ENCODE assay signal across 32 cellular contexts in genomic region chr3:140355481-140355880, GRCh38.
"Had no signal": no experiment of that assay in that cellular context is flagged by ENCODE, and none has a peak within 500 bp of the region (broad histone marks: within the 10 kb centered on the region; RNA-seq: fewer than 3 reads in every experiment).

No MANE protein-coding gene starts in this region.

- H3K9ac ChIP-seq: neural progenitor cell had no signal

- H2AFZ ChIP-seq: neural progenitor cell had no signal

- H3K36me3 ChIP-seq: neural progenitor cell, neutrophil, pancreas, prostate gland, right lobe of liver, sigmoid colon, spleen, suprapubic skin, tibial artery, transverse colon, upper lobe of right lung, uterus had no signal

- H3K27ac ChIP-seq: neural progenitor cell, neutrophil, pancreas, prostate gland, right lobe of liver, sigmoid colon, skin epidermis, spleen, suprapubic skin, testis, tibial artery, transverse colon, upper lobe of right lung, uterus had no signal

- H3K27me3 ChIP-seq: neural progenitor cell, neutrophil, pancreas, right lobe of liver, sigmoid colon, suprapubic skin, testis, tibial artery, transverse colon, upper lobe of right lung, uterus had no signal

- H3K9me3 ChIP-seq: neutrophil, pancreas, prostate gland, right lobe of liver, sigmoid colon, spleen, suprapubic skin, testis, tibial artery, transverse colon, upper lobe of right lung, uterus had no signal

- DNase-seq: naive B cell; naive thymus-derived CD8-positive, alpha-beta T cell; nephron progenitor cell; nucleus accumbens; pancreas; retina; right cardiac atrium; right lobe of liver; sigmoid colon; spleen; stimulated activated CD4-positive, alpha-beta T cell treated with anti-CD3 and anti-CD28 coated beads, Interleukin-12 subunit alpha, Interleukin-12 subunit beta, amount 100 ng/mL, for 4 hours; stimulated activated CD4-positive, alpha-beta T cell treated with anti-CD3 and anti-CD28 coated beads, Interleukin-1b, Interleukin-23, amount 100 ng/mL, for 48 hours; stimulated activated CD4-positive, alpha-beta T cell treated with anti-CD3 and anti-CD28 coated beads, Interleukin-4, amount 100 ng/mL, for 1 hour; stimulated activated CD4-positive, alpha-beta T cell treated with anti-CD3 and anti-CD28 coated beads, Interleukin-4, amount 100 ng/mL, for 4 hours; stimulated activated CD8-positive, alpha-beta memory T cell treated with anti-CD3 and anti-CD28 coated beads, Interleukin-4, amount 100 ng/mL, for 48 hours; stimulated activated naive CD4-positive, alpha-beta T cell; stimulated activated naive CD8-positive, alpha-beta T cell treated with anti-CD3 and anti-CD28 coated beads, Interleukin-15, amount 100 ng/mL, for 72 hours; stimulated activated naive CD8-positive, alpha-beta T cell treated with anti-CD3 and anti-CD28 coated beads, Interleukin-15, Interleukin-2, amounts not matched to agents 100 U/mL and 50 U/mL, for 24 hours; substantia nigra; testis; tibial artery; transverse colon; upper lobe of right lung; uterus had no signal

- H3K4me2 ChIP-seq: neural progenitor cell, smooth muscle cell had no signal

- H3K4me1 ChIP-seq: pancreas, prostate gland, right lobe of liver, sigmoid colon, spleen, suprapubic skin, testis, tibial artery, transverse colon, upper lobe of right lung, uterus had no signal

- H3K4me3 ChIP-seq: neural progenitor cell, pancreas, prostate gland, right lobe of liver, sigmoid colon, skin epidermis, smooth muscle cell, spleen, suprapubic skin, testis, tibial artery, transverse colon, upper lobe of right lung, uterus had no signal

- ATAC-seq: naive thymus-derived CD8-positive, alpha-beta T cell; natural killer cell treated with Interleukin-12 subunit alpha and Interleukin-12 subunit beta and Interleukin-15 and Interleukin-18, amount 100 ng/mL, for 72 hours; pancreas; right cardiac atrium; right lobe of liver; stimulated activated memory B cell treated with anti-CD40 and anti-IgM and Interleukin-4, amounts not matched to agents 10 μg/mL and 1 μg/mL and 100 μg/mL, for 72 hours; stimulated activated naive CD8-positive, alpha-beta T cell treated with anti-CD3 and anti-CD28 coated beads, Interleukin-15, amount 100 ng/mL, for 72 hours; stimulated activated naive CD8-positive, alpha-beta T cell treated with anti-CD3 and anti-CD28 coated beads, Interleukin-15, Interleukin-2, amounts not matched to agents 100 U/mL and 50 U/mL, for 24 hours; upper lobe of right lung had no signal
